In genomic region chrX:56800801-56801200, GRCh38 we compare ENCODE assay signal across 8 cellular contexts.
A peak's percentile ranks its signal among the peaks of the same experiment; 100 is the strongest.
DNase-seq lines count a peak whose midpoint lies in the region; ATAC-seq and FAIRE-seq lines count a peak whose summit lies in the region.

No MANE protein-coding gene starts in this region.

- DNase-seq in GM19238 (ENCODE audit: insufficient read length, low spot score) (peak; percentile 49), activated T-cell treated with anti-CD3 and anti-CD28 coated beads for 24 hours (ENCODE audit: low read depth) (peak; percentile 35), HTR-8/SVneo (ENCODE audit: insufficient read length, low spot score) (no peak), Right ventricle myocardium superior (no peak), foreskin melanocyte (no peak), inferior parietal cortex (ENCODE audit: extremely low spot score) (no peak)
- DNase-seq in stimulated activated CD4-positive, alpha-beta T cell treated with anti-CD3 and anti-CD28 coated beads, Interleukin-12 subunit alpha, Interleukin-12 subunit beta, amount 100 ng/mL, for 48 hours (ENCODE audit: low read depth in 2 of 3, low spot score in 1 of 3): peak; percentile 20 to 46 (median 31)

- peak; percentile 70 for ATAC-seq in HG03135 (IDR thresholded peaks at IDR 0.05; ENCODE audit: unreplicated experiment)
- ATAC-seq in Right ventricle myocardium superior (ENCODE audit: poor library complexity): no peak

- intact Hi-C loops in Right ventricle myocardium superior (cut with DNase I): no loop called here

- FAIRE-seq in HTR-8/SVneo (lab: Jason Lieb, UNC): no peak

Comparison
In these comparisons a context has a peak if more than half of its experiments do, and no peak if none do; other contexts are left out.
1. DNase-seq: peak in GM19238 (single experiment), activated T-cell treated with anti-CD3 and anti-CD28 coated beads for 24 hours (single experiment) and stimulated activated CD4-positive, alpha-beta T cell treated with anti-CD3 and anti-CD28 coated beads, Interleukin-12 subunit alpha, Interleukin-12 subunit beta, amount 100 ng/mL, for 48 hours (3 of 3); none in HTR-8/SVneo (single experiment), Right ventricle myocardium superior (single experiment), foreskin melanocyte (single experiment) and inferior parietal cortex (single experiment).